ENCODE assay signal across 31 cellular contexts in the genomic region with DNA sequence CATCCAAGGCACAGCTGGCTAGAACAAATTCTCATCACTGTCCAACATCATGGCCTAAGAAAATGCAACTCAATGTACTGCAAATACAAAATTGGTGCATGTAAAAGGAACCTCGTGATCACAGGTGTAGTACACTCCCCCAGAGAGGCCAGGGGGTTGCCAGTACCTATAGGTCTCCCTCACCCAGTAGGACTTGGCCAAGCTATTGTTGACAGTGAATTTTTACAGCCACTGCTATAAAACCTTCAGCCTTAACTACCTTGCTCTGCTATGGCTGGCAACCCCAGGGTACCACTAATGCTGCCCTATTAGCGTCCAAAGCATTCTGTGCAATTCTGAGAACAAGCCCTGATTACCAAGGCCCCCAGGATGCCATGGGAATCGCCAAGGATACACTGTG.
"Had no signal": no experiment of that assay in that cellular context is flagged by ENCODE, and none has a peak within 500 bp of the region (broad histone marks: within the 10 kb centered on the region; RNA-seq: fewer than 3 reads in every experiment).

No MANE protein-coding gene starts in this region.

- H3K9me3 Mint-ChIP-seq: naive thymus-derived CD8-positive, alpha-beta T cell; natural killer cell treated with Interleukin-12 subunit alpha and Interleukin-12 subunit beta and Interleukin-15 and Interleukin-18, amount 100 ng/mL, for 72 hours; nephron progenitor cell; neural crest cell; stimulated activated effector memory CD8-positive, alpha-beta T cell treated with anti-CD3 and anti-CD28 coated beads, Interleukin-12 subunit alpha, Interleukin-12 subunit beta, amount 100 ng/mL, for 72 hours; stimulated activated naive CD8-positive, alpha-beta T cell treated with anti-CD3 and anti-CD28 coated beads, Interleukin-15, amount 100 ng/mL, for 72 hours; type B pancreatic cell had no signal

- H3K27me3 ChIP-seq: neutrophil, ovary, right lobe of liver, testis, transverse colon, upper lobe of right lung, uterus had no signal

- H3K9ac ChIP-seq: parathyroid adenoma had no signal

- H3K4me1 Mint-ChIP-seq: stimulated activated effector memory CD8-positive, alpha-beta T cell treated with anti-CD3 and anti-CD28 coated beads, Interleukin-12 subunit alpha, Interleukin-12 subunit beta, amount 100 ng/mL, for 72 hours; stimulated activated naive CD8-positive, alpha-beta T cell treated with anti-CD3 and anti-CD28 coated beads, Interleukin-15, amount 100 ng/mL, for 72 hours had no signal

- H3K27me3 Mint-ChIP-seq: naive thymus-derived CD8-positive, alpha-beta T cell; stimulated activated naive CD8-positive, alpha-beta T cell treated with anti-CD3 and anti-CD28 coated beads, Interleukin-15, amount 100 ng/mL, for 72 hours had no signal

- DNase-seq: naive thymus-derived CD8-positive, alpha-beta T cell; nephron progenitor cell; nucleus accumbens; ovary; posterior cingulate gyrus; psoas muscle; right lobe of liver; sigmoid colon; small intestine; stimulated activated CD4-positive, alpha-beta T cell treated with anti-CD3 and anti-CD28 coated beads, Interleukin-15, amount 100 ng/mL, for 24 hours; stimulated activated CD4-positive, alpha-beta T cell treated with anti-CD3 and anti-CD28 coated beads, Interleukin-2, amount 100 ng/mL, for 24 hours; stimulated activated CD4-positive, alpha-beta T cell treated with anti-CD3 and anti-CD28 coated beads, Interleukin-2, amount 100 ng/mL, for 48 hours; stimulated activated CD4-positive, alpha-beta T cell treated with anti-CD3 and anti-CD28 coated beads, Interleukin-4, amount 100 ng/mL, for 24 hours; stimulated activated naive CD4-positive, alpha-beta T cell; stimulated activated naive CD8-positive, alpha-beta T cell treated with anti-CD3 and anti-CD28 coated beads, Interleukin-15, amount 100 ng/mL, for 72 hours; stimulated activated naive CD8-positive, alpha-beta T cell treated with anti-CD3 and anti-CD28 coated beads, Interleukin-15, Interleukin-2, amounts not matched to agents 100 U/mL and 50 U/mL, for 24 hours; substantia nigra; testis; tibial artery; transverse colon; upper lobe of right lung; uterus had no signal

- H3K79me2 ChIP-seq: parathyroid adenoma had no signal

- H3K36me3 ChIP-seq: neutrophil, ovary, right lobe of liver, sigmoid colon, suprapubic skin, tibial artery, transverse colon, upper lobe of right lung, uterus had no signal

- H3K4me1 ChIP-seq: parathyroid adenoma, psoas muscle, right lobe of liver, sigmoid colon, suprapubic skin, testis, tibial artery, transverse colon, upper lobe of right lung, uterus had no signal

- H2AFZ ChIP-seq: parathyroid adenoma had no signal

- H3K36me3 Mint-ChIP-seq: naive thymus-derived CD8-positive, alpha-beta T cell; natural killer cell treated with Interleukin-12 subunit alpha and Interleukin-12 subunit beta and Interleukin-15 and Interleukin-18, amount 100 ng/mL, for 72 hours; stimulated activated effector memory CD8-positive, alpha-beta T cell treated with anti-CD3 and anti-CD28 coated beads, Interleukin-12 subunit alpha, Interleukin-12 subunit beta, amount 100 ng/mL, for 72 hours had no signal

- H3K27ac Mint-ChIP-seq: natural killer cell treated with Interleukin-12 subunit alpha and Interleukin-12 subunit beta and Interleukin-15 and Interleukin-18, amount 100 ng/mL, for 72 hours; nephron progenitor cell; progenitor cell of endocrine pancreas; stimulated activated effector memory CD8-positive, alpha-beta T cell treated with anti-CD3 and anti-CD28 coated beads, Interleukin-12 subunit alpha, Interleukin-12 subunit beta, amount 100 ng/mL, for 72 hours; stimulated activated naive CD8-positive, alpha-beta T cell treated with anti-CD3 and anti-CD28 coated beads, Interleukin-15, amount 100 ng/mL, for 72 hours; type B pancreatic cell had no signal

- H3K4me3 Mint-ChIP-seq: naive thymus-derived CD8-positive, alpha-beta T cell; natural killer cell treated with Interleukin-12 subunit alpha and Interleukin-12 subunit beta and Interleukin-15 and Interleukin-18, amount 100 ng/mL, for 72 hours; nephron progenitor cell; neural crest cell; stimulated activated effector memory CD8-positive, alpha-beta T cell treated with anti-CD3 and anti-CD28 coated beads, Interleukin-12 subunit alpha, Interleukin-12 subunit beta, amount 100 ng/mL, for 72 hours; stimulated activated naive CD8-positive, alpha-beta T cell treated with anti-CD3 and anti-CD28 coated beads, Interleukin-15, amount 100 ng/mL, for 72 hours; type B pancreatic cell had no signal

- H3K9me3 ChIP-seq: neutrophil, ovary, psoas muscle, right lobe of liver, sigmoid colon, suprapubic skin, testis, tibial artery, transverse colon, upper lobe of right lung, uterus had no signal

- ATAC-seq: naive thymus-derived CD8-positive, alpha-beta T cell; natural killer cell treated with Interleukin-12 subunit alpha and Interleukin-12 subunit beta and Interleukin-15 and Interleukin-18, amount 100 ng/mL, for 72 hours; psoas muscle; right cardiac atrium; right lobe of liver; stimulated activated effector memory CD8-positive, alpha-beta T cell treated with anti-CD3 and anti-CD28 coated beads, Interleukin-12 subunit alpha, Interleukin-12 subunit beta, amount 100 ng/mL, for 72 hours; stimulated activated naive CD8-positive, alpha-beta T cell treated with anti-CD3 and anti-CD28 coated beads, Interleukin-15, amount 100 ng/mL, for 72 hours; stimulated activated naive CD8-positive, alpha-beta T cell treated with anti-CD3 and anti-CD28 coated beads, Interleukin-15, Interleukin-2, amounts not matched to agents 100 U/mL and 50 U/mL, for 24 hours; upper lobe of right lung had no signal

- H3K27ac ChIP-seq: neutrophil, ovary, parathyroid adenoma, psoas muscle, right lobe of liver, sigmoid colon, suprapubic skin, testis, tibial artery, transverse colon, upper lobe of right lung, uterus had no signal

- H3K4me3 ChIP-seq: ovary, psoas muscle, right lobe of liver, sigmoid colon, suprapubic skin, testis, tibial artery, transverse colon, upper lobe of right lung, uterus had no signal
